8 cellular contexts compared by ENCODE assay signal in genomic region chrX:14095702-14096101, GRCh38.
A peak's percentile ranks its signal among the peaks of the same experiment; 100 is the strongest.
DNase-seq lines count a peak whose midpoint lies in the region; ATAC-seq, FAIRE-seq and TF ChIP-seq lines count a peak whose summit lies in the region.

No MANE protein-coding gene starts in this region.

- TF ChIP-seq CTCF in progenitor cell of endocrine pancreas (IDR thresholded peaks at IDR 0.05; ENCODE audit: unreplicated experiment) = peak; percentile 67

- H3K27ac Mint-ChIP-seq in progenitor cell of endocrine pancreas = no peak overlapping the region

- peak; percentile 97 for ATAC-seq in GM19351 (IDR thresholded peaks at IDR 0.05; ENCODE audit: unreplicated experiment)

- no peaks in the 10 kb centered on the region for H3K36me3 Mint-ChIP-seq in progenitor cell of endocrine pancreas (ENCODE audit: insufficient read depth)

- no peaks in the 10 kb centered on the region for H3K27me3 Mint-ChIP-seq in progenitor cell of endocrine pancreas

- peak; percentile 46 for FAIRE-seq in HTR-8/SVneo (lab: Jason Lieb, UNC)

- H3K4me3 Mint-ChIP-seq in progenitor cell of endocrine pancreas (ENCODE audit: low read depth) = no peak overlapping the region

- H3K9me3 Mint-ChIP-seq in progenitor cell of endocrine pancreas (ENCODE audit: low read depth) = peaks cover 18% of the 10 kb centered on the region

- H3K4me1 Mint-ChIP-seq in progenitor cell of endocrine pancreas (ENCODE audit: low read depth) = no peaks in the 10 kb centered on the region

- DNase-seq in AG08396 (ENCODE audit: low spot score) = peak; percentile 56
- DNase-seq in HTR-8/SVneo (ENCODE audit: insufficient read length, low spot score) = peak; percentile 27
- DNase-seq in activated CD8-positive, alpha-beta memory T cell treated with anti-CD3 and anti-CD28 coated beads, Interleukin-2, amount 50 U/mL, for 4 hours = peak; percentile 14
- DNase-seq in fibroblast of peridontal ligament (ENCODE audit: extremely low read depth) = peak; percentile 72
- DNase-seq in progenitor cell of endocrine pancreas (ENCODE audit: low spot score, unreplicated experiment) = peak; percentile 10
- DNase-seq in NCI-H1105 treated with DMSO at 0.1 percent for 48 hours (lab: John Stamatoyannopoulos, UW) = no peak
- DNase-seq in SIG-M5 treated with dmso at 0.1 percent for 504 hours (lab: John Stamatoyannopoulos, UW; ENCODE audit: unreplicated experiment) = no peak

Comparison
In these comparisons a context has a peak if more than half of its experiments do, and no peak if none do; other contexts are left out.
1. DNase-seq: peak in AG08396 (single experiment), HTR-8/SVneo (single experiment), activated CD8-positive, alpha-beta memory T cell treated with anti-CD3 and anti-CD28 coated beads, Interleukin-2, amount 50 U/mL, for 4 hours (single experiment), fibroblast of peridontal ligament (single experiment) and progenitor cell of endocrine pancreas (single experiment); none in NCI-H1105 treated with DMSO at 0.1 percent for 48 hours (single experiment) and SIG-M5 treated with dmso at 0.1 percent for 504 hours (single experiment).